In the genomic region with DNA sequence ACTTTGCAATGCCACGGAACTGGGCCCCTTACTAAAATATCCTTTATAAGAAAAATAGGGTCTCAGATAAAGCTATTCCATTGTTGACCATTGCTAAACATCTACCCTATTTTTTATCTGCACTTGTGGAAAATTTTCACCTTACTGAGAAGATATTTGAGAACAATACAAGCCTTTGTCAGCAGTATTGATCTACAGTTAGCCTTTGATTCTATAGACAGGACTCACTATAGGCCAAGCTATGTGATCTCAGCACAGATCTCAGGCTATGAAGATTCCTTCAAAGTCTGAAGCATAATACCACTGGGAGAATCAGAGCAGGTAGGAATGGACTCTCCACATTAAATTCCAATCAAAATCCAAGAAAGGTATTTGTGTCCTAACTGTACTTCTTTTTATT, we compare ENCODE assay signal across 38 cellular contexts.
"Had no signal": no experiment of that assay in that cellular context is flagged by ENCODE, and none has a peak within 500 bp of the region (broad histone marks: within the 10 kb centered on the region; RNA-seq: fewer than 3 reads in every experiment).

No MANE protein-coding gene starts in this region.

- H3K27me3 ChIP-seq: adrenal gland, ascending aorta, body of pancreas, brain microvascular endothelial cell, breast epithelium, cardiac muscle cell had no signal

- H3K4me1 ChIP-seq: adrenal gland, ascending aorta, body of pancreas, breast epithelium had no signal

- ATAC-seq: activated naive CD4-positive, alpha-beta T cell treated with anti-CD3 and anti-CD28 coated beads, Interleukin-2, amount 50 U/mL, for 72 hours; activated naive CD8-positive, alpha-beta T cell treated with anti-CD3 and anti-CD28 coated beads, Interleukin-2, amount 50 U/mL, for 24 hours; activated T-cell treated with anti-CD3 and anti-CD28 coated beads, Interleukin-2, amount 50 U/mL, for 4 hours; activated T-cell treated with anti-CD3 and anti-CD28 coated beads, Interleukin-2, amount 50 U/mL, for 72 hours; activated T-helper 17 cell treated with anti-CD3 and anti-CD28 coated beads, Interleukin-2, amount 50 U/mL, for 72 hours; body of pancreas had no signal

- DNase-seq: activated effector memory CD4-positive, alpha-beta T cell treated with anti-CD3 and anti-CD28 coated beads, Interleukin-2, amount 50 U/mL, for 16 hours; activated effector memory CD4-positive, alpha-beta T cell treated with Interleukin-2 at 50 U/mL for 16 hours; activated gamma-delta T cell; activated gamma-delta T cell treated with Interleukin-2 at 50 U/mL for 16 hours; activated naive CD4-positive, alpha-beta T cell; activated naive CD4-positive, alpha-beta T cell treated with anti-CD3 and anti-CD28 coated beads for 36 hours; activated naive CD4-positive, alpha-beta T cell treated with anti-CD3 and anti-CD28 coated beads, Interleukin-2, amount 10 ng/mL, durations not matched to agents 7 days and 5 days; activated naive CD4-positive, alpha-beta T cell treated with anti-CD3 and anti-CD28 coated beads, Interleukin-2, amount 50 U/mL, for 16 hours; activated naive CD4-positive, alpha-beta T cell treated with Interleukin-2 at 50 U/mL for 16 hours; activated naive CD8-positive, alpha-beta T cell treated with anti-CD3 and anti-CD28 coated beads for 36 hours; activated naive CD8-positive, alpha-beta T cell treated with anti-CD3 and anti-CD28 coated beads, Interleukin-2, amount 10 ng/mL, durations not matched to agents 7 days and 5 days; activated naive CD8-positive, alpha-beta T cell treated with anti-CD3 and anti-CD28 coated beads, Interleukin-2, amount 50 U/mL, for 24 hours; activated T-cell treated with anti-CD3 and anti-CD28 coated beads, Interleukin-2, amount 50 U/mL, for 24 hours; activated T-cell treated with anti-CD3 and anti-CD28 coated beads, Interleukin-2, amount 50 U/mL, for 4 hours; activated T-cell treated with anti-CD3 and anti-CD28 coated beads, Interleukin-2, amount 50 U/mL, for 48 hours; activated T-cell treated with anti-CD3 and anti-CD28 coated beads, Interleukin-2, amount 50 U/mL, for 72 hours; adrenal gland; amniotic stem cell; amygdala; anterior cingulate cortex; aorta; body of pancreas; brain microvascular endothelial cell; caudate nucleus; central memory CD4-positive, alpha-beta T cell; cerebellar nuclear complex had no signal

- H3K36me3 Mint-ChIP-seq: activated naive CD4-positive, alpha-beta T cell treated with anti-CD3 and anti-CD28 coated beads, Interleukin-2, amount 10 ng/mL, durations not matched to agents 7 days and 5 days; activated naive CD4-positive, alpha-beta T cell treated with anti-CD3 and anti-CD28 coated beads, Interleukin-2, amount 50 U/mL, for 24 hours; activated naive CD4-positive, alpha-beta T cell treated with anti-CD3 and anti-CD28 coated beads, Interleukin-2, amount 50 U/mL, for 72 hours; activated naive CD8-positive, alpha-beta T cell; activated naive CD8-positive, alpha-beta T cell treated with anti-CD3 and anti-CD28 coated beads for 36 hours; activated naive CD8-positive, alpha-beta T cell treated with anti-CD3 and anti-CD28 coated beads, Interleukin-2, amount 10 ng/mL, durations not matched to agents 7 days and 5 days; brain had no signal

- FAIRE-seq: astrocyte had no signal

- H3K27me3 Mint-ChIP-seq: activated naive CD4-positive, alpha-beta T cell treated with anti-CD3 and anti-CD28 coated beads, Interleukin-2, amount 10 ng/mL, durations not matched to agents 7 days and 5 days; activated naive CD4-positive, alpha-beta T cell treated with anti-CD3 and anti-CD28 coated beads, Interleukin-2, amount 50 U/mL, for 24 hours; activated naive CD8-positive, alpha-beta T cell; activated naive CD8-positive, alpha-beta T cell treated with anti-CD3 and anti-CD28 coated beads for 36 hours; activated naive CD8-positive, alpha-beta T cell treated with anti-CD3 and anti-CD28 coated beads, Interleukin-2, amount 10 ng/mL, durations not matched to agents 7 days and 5 days; activated naive CD8-positive, alpha-beta T cell treated with anti-CD3 and anti-CD28 coated beads, Interleukin-2, amount 50 U/mL, for 24 hours; activated T-cell treated with anti-CD3 and anti-CD28 coated beads, Interleukin-2, amount 50 U/mL, for 24 hours; activated T-helper 17 cell treated with anti-CD3 and anti-CD28 coated beads, Interleukin-2, amount 50 U/mL, for 72 hours; brain; central memory CD8-positive, alpha-beta T cell had no signal

- H3K4me3 ChIP-seq: adrenal gland, ascending aorta, body of pancreas, breast epithelium, cardiac muscle cell had no signal

- H3K27ac Mint-ChIP-seq: activated naive CD4-positive, alpha-beta T cell treated with anti-CD3 and anti-CD28 coated beads for 36 hours; activated naive CD4-positive, alpha-beta T cell treated with anti-CD3 and anti-CD28 coated beads, Interleukin-2, amount 10 ng/mL, durations not matched to agents 7 days and 5 days; activated naive CD4-positive, alpha-beta T cell treated with anti-CD3 and anti-CD28 coated beads, Interleukin-2, amount 50 U/mL, for 24 hours; activated naive CD4-positive, alpha-beta T cell treated with anti-CD3 and anti-CD28 coated beads, Interleukin-2, amount 50 U/mL, for 72 hours; activated naive CD8-positive, alpha-beta T cell; activated naive CD8-positive, alpha-beta T cell treated with anti-CD3 and anti-CD28 coated beads for 36 hours; activated naive CD8-positive, alpha-beta T cell treated with anti-CD3 and anti-CD28 coated beads, Interleukin-2, amount 10 ng/mL, durations not matched to agents 7 days and 5 days; activated naive CD8-positive, alpha-beta T cell treated with anti-CD3 and anti-CD28 coated beads, Interleukin-2, amount 50 U/mL, for 24 hours; activated T-cell treated with anti-CD3 and anti-CD28 coated beads, Interleukin-2, amount 50 U/mL, for 24 hours; activated T-cell treated with anti-CD3 and anti-CD28 coated beads, Interleukin-2, amount 50 U/mL, for 72 hours; activated T-helper 1 cell treated with anti-CD3 and anti-CD28 coated beads, Interleukin-12 subunit alpha, Interleukin-12 subunit beta, Interleukin-2, Interleukin-4 antibody, amounts not matched to agents 30 ng/mL and 10 ng/mL and 1 ng/mL, durations not matched to agents 14 hours and 24 hours and 36 hours; activated T-helper 17 cell treated with anti-CD3 and anti-CD28 coated beads, Interleukin-2, amount 50 U/mL, for 72 hours; activated T-helper 2 cell treated with anti-CD3 and anti-CD28 coated beads, Interferon-gamma antibody, Interleukin-2, Interleukin-4, amounts not matched to agents 10 μg/mL and 5 μg/mL and 100 μg/mL, durations not matched to agents 14 hours and 24 hours and 36 hours; brain had no signal

- H3K36me3 ChIP-seq: adrenal gland, ascending aorta, brain microvascular endothelial cell, breast epithelium, cardiac muscle cell had no signal

- H3K4me3 Mint-ChIP-seq: activated naive CD4-positive, alpha-beta T cell treated with anti-CD3 and anti-CD28 coated beads for 36 hours; activated naive CD4-positive, alpha-beta T cell treated with anti-CD3 and anti-CD28 coated beads, Interleukin-2, amount 10 ng/mL, durations not matched to agents 7 days and 5 days; activated naive CD4-positive, alpha-beta T cell treated with anti-CD3 and anti-CD28 coated beads, Interleukin-2, amount 50 U/mL, for 24 hours; activated naive CD8-positive, alpha-beta T cell; activated naive CD8-positive, alpha-beta T cell treated with anti-CD3 and anti-CD28 coated beads for 36 hours; activated naive CD8-positive, alpha-beta T cell treated with anti-CD3 and anti-CD28 coated beads, Interleukin-2, amount 10 ng/mL, durations not matched to agents 7 days and 5 days; activated naive CD8-positive, alpha-beta T cell treated with anti-CD3 and anti-CD28 coated beads, Interleukin-2, amount 50 U/mL, for 24 hours; activated T-cell treated with anti-CD3 and anti-CD28 coated beads, Interleukin-2, amount 50 U/mL, for 24 hours; activated T-cell treated with anti-CD3 and anti-CD28 coated beads, Interleukin-2, amount 50 U/mL, for 4 hours; activated T-cell treated with anti-CD3 and anti-CD28 coated beads, Interleukin-2, amount 50 U/mL, for 72 hours; activated T-helper 1 cell treated with anti-CD3 and anti-CD28 coated beads, Interleukin-12 subunit alpha, Interleukin-12 subunit beta, Interleukin-2, Interleukin-4 antibody, amounts not matched to agents 30 ng/mL and 10 ng/mL and 1 ng/mL, durations not matched to agents 14 hours and 24 hours and 36 hours; activated T-helper 17 cell treated with anti-CD3 and anti-CD28 coated beads, Interleukin-2, amount 50 U/mL, for 72 hours; brain; central memory CD8-positive, alpha-beta T cell had no signal

- H3K27ac ChIP-seq: adrenal gland, ascending aorta, body of pancreas, brain microvascular endothelial cell, breast epithelium, cardiac muscle cell had no signal

- H3K9me3 Mint-ChIP-seq: activated naive CD4-positive, alpha-beta T cell treated with anti-CD3 and anti-CD28 coated beads for 36 hours; activated naive CD4-positive, alpha-beta T cell treated with anti-CD3 and anti-CD28 coated beads, Interleukin-2, amount 10 ng/mL, durations not matched to agents 7 days and 5 days; activated naive CD4-positive, alpha-beta T cell treated with anti-CD3 and anti-CD28 coated beads, Interleukin-2, amount 50 U/mL, for 24 hours; activated naive CD4-positive, alpha-beta T cell treated with anti-CD3 and anti-CD28 coated beads, Interleukin-2, amount 50 U/mL, for 72 hours; activated naive CD8-positive, alpha-beta T cell treated with anti-CD3 and anti-CD28 coated beads for 36 hours; activated naive CD8-positive, alpha-beta T cell treated with anti-CD3 and anti-CD28 coated beads, Interleukin-2, amount 10 ng/mL, durations not matched to agents 7 days and 5 days; activated naive CD8-positive, alpha-beta T cell treated with anti-CD3 and anti-CD28 coated beads, Interleukin-2, amount 50 U/mL, for 24 hours; activated T-cell treated with anti-CD3 and anti-CD28 coated beads, Interleukin-2, amount 50 U/mL, for 24 hours; activated T-cell treated with anti-CD3 and anti-CD28 coated beads, Interleukin-2, amount 50 U/mL, for 4 hours; activated T-cell treated with anti-CD3 and anti-CD28 coated beads, Interleukin-2, amount 50 U/mL, for 72 hours; activated T-helper 1 cell treated with anti-CD3 and anti-CD28 coated beads, Interleukin-12 subunit alpha, Interleukin-12 subunit beta, Interleukin-2, Interleukin-4 antibody, amounts not matched to agents 30 ng/mL and 10 ng/mL and 1 ng/mL, durations not matched to agents 14 hours and 24 hours and 36 hours; activated T-helper 17 cell treated with anti-CD3 and anti-CD28 coated beads, Interleukin-2, amount 50 U/mL, for 72 hours; activated T-helper 2 cell treated with anti-CD3 and anti-CD28 coated beads, Interferon-gamma antibody, Interleukin-2, Interleukin-4, amounts not matched to agents 10 μg/mL and 5 μg/mL and 100 μg/mL, durations not matched to agents 14 hours and 24 hours and 36 hours; brain; central memory CD8-positive, alpha-beta T cell had no signal

- H3K9me3 ChIP-seq: adrenal gland, ascending aorta, body of pancreas, breast epithelium had no signal

- H3K4me1 Mint-ChIP-seq: activated naive CD4-positive, alpha-beta T cell treated with anti-CD3 and anti-CD28 coated beads, Interleukin-2, amount 10 ng/mL, durations not matched to agents 7 days and 5 days; activated naive CD4-positive, alpha-beta T cell treated with anti-CD3 and anti-CD28 coated beads, Interleukin-2, amount 50 U/mL, for 24 hours; activated naive CD8-positive, alpha-beta T cell treated with anti-CD3 and anti-CD28 coated beads for 36 hours; activated naive CD8-positive, alpha-beta T cell treated with anti-CD3 and anti-CD28 coated beads, Interleukin-2, amount 10 ng/mL, durations not matched to agents 7 days and 5 days; activated naive CD8-positive, alpha-beta T cell treated with anti-CD3 and anti-CD28 coated beads, Interleukin-2, amount 50 U/mL, for 24 hours; activated T-helper 17 cell treated with anti-CD3 and anti-CD28 coated beads, Interleukin-2, amount 50 U/mL, for 72 hours; brain; central memory CD8-positive, alpha-beta T cell had no signal
